ENCODE assay signal across 16 cellular contexts in genomic region chr17:73594025-73594424, GRCh38. TPM values are rescaled to one million over a fixed set of nuclear protein-coding genes. Genes with fewer than 3 reads are reported as not detected.
A peak's percentile ranks its signal among the peaks of the same experiment; 100 is the strongest.
DNase-seq lines count a peak whose midpoint lies in the region; ATAC-seq and TF ChIP-seq lines count a peak whose summit lies in the region.
"Had no signal": no experiment of that assay in that cellular context is flagged by ENCODE, and none has a peak within 500 bp of the region (broad histone marks: within the 10 kb centered on the region; RNA-seq: fewer than 3 reads in every experiment).

No MANE protein-coding gene starts in this region.

- POLR2A ChIA-PET in CD8-positive, alpha-beta T cell (lab: Charles Lee) = no interaction called here
- POLR2A ChIA-PET in activated B cell treated with CpG ODN at 0.5 μM for 24 hours (lab: Charles Lee) = interaction anchor here (0.5 kb wide), 1 partner anchor 186 kb away, joined by 3 read pairs; no protein-coding TSS in a partner anchor

- H3K4me1 ChIP-seq in CD8-positive, alpha-beta T cell (ENCODE audit: insufficient read depth, low read length) = peaks cover 80% of the 10 kb centered on the region
- H3K4me1 ChIP-seq: body of pancreas had no signal

- peak overlapping the region; percentile 89 for H3K27ac Mint-ChIP-seq in CD8-positive, alpha-beta T cell
- peak overlapping the region; percentile 90 for H3K27ac Mint-ChIP-seq in activated B cell treated with CpG ODN at 0.5 μM for 24 hours
- peak overlapping the region; percentile 93 to 99 (median 97) for H3K27ac Mint-ChIP-seq in naive B cell
- H3K27ac Mint-ChIP-seq in activated T-cell treated with anti-CD3 and anti-CD28 coated beads, Interleukin-2, amount 50 U/mL, for 72 hours = no peak overlapping the region
- H3K27ac Mint-ChIP-seq: type B pancreatic cell had no signal

- no peaks in the 10 kb centered on the region for H3K36me3 Mint-ChIP-seq in CD8-positive, alpha-beta T cell
- H3K36me3 Mint-ChIP-seq in activated B cell treated with CpG ODN at 0.5 μM for 24 hours (ENCODE audit: low read depth) (no peaks in the 10 kb centered on the region), naive B cell (no peaks in the 10 kb centered on the region)
- no peaks in the 10 kb centered on the region for H3K36me3 Mint-ChIP-seq in activated T-cell treated with anti-CD3 and anti-CD28 coated beads, Interleukin-2, amount 50 U/mL, for 72 hours (ENCODE audit: insufficient read depth in 2 of 2)

- H3K4me3 ChIP-seq in CD8-positive, alpha-beta T cell (ENCODE audit: low read depth, low read length) = no peak overlapping the region
- no peak overlapping the region for H3K4me3 ChIP-seq in dorsolateral prefrontal cortex
- H3K4me3 ChIP-seq: body of pancreas, left lung had no signal

- H3K9me3 Mint-ChIP-seq in CD8-positive, alpha-beta T cell = no peaks in the 10 kb centered on the region
- H3K9me3 Mint-ChIP-seq in activated B cell treated with CpG ODN at 0.5 μM for 24 hours (no peaks in the 10 kb centered on the region), naive B cell (no peaks in the 10 kb centered on the region)
- H3K9me3 Mint-ChIP-seq in activated T-cell treated with anti-CD3 and anti-CD28 coated beads, Interleukin-2, amount 50 U/mL, for 72 hours = no peaks in the 10 kb centered on the region
- H3K9me3 Mint-ChIP-seq: type B pancreatic cell had no signal

- TF ChIP-seq CTCF in CD8-positive, alpha-beta T cell (IDR thresholded peaks at IDR 0.05) = no peak
- TF ChIP-seq CTCF in activated B cell treated with CpG ODN at 0.5 μM for 24 hours (IDR thresholded peaks at IDR 0.05) (no peak), dorsolateral prefrontal cortex (IDR thresholded peaks at IDR 0.05 in 54 of 56, conservative IDR thresholded peaks at IDR 0.05 in 2 of 56; ENCODE audit: low read depth in 1 of 56, partially characterized antibody in 56 of 56) (no peak)

- H3K27me3 ChIP-seq in CD8-positive, alpha-beta T cell (ENCODE audit: insufficient read depth, low read length) = no peaks in the 10 kb centered on the region
- H3K27me3 ChIP-seq in dorsolateral prefrontal cortex = peaks cover 0 to 4% (median 0%) of the 10 kb centered on the region in 45 donors
- H3K27me3 ChIP-seq: body of pancreas had no signal

- DNase-seq in NCI-H82 (lab: John Stamatoyannopoulos, UW) = peak; percentile 55
- DNase-seq in NCI-H82 treated with DMSO at 0.1 percent for 48 hours (lab: John Stamatoyannopoulos, UW; ENCODE audit: unreplicated experiment) = no peak
- no peak for DNase-seq in CD8-positive, alpha-beta T cell
- no peak for DNase-seq in activated B cell treated with CpG ODN at 0.5 μM for 24 hours
- no peak for DNase-seq in naive B cell
- no peak for DNase-seq in activated T-cell treated with anti-CD3 and anti-CD28 coated beads, Interleukin-2, amount 50 U/mL, for 72 hours
- DNase-seq in dorsolateral prefrontal cortex = no peak
- DNase-seq: activated CD4-positive, alpha-beta T cell treated with anti-CD3 and anti-CD28 coated beads for 48 hours; body of pancreas; left lung; NCI-H1436; stimulated activated CD4-positive, alpha-beta T cell treated with anti-CD3 and anti-CD28 coated beads, Interleukin-4, amount 100 ng/mL, for 4 hours had no signal

- no peaks in the 10 kb centered on the region for H3K27me3 Mint-ChIP-seq in CD8-positive, alpha-beta T cell (ENCODE audit: low read depth)
- H3K27me3 Mint-ChIP-seq in activated B cell treated with CpG ODN at 0.5 μM for 24 hours (no peaks in the 10 kb centered on the region), naive B cell (no peaks in the 10 kb centered on the region)
- no peaks in the 10 kb centered on the region for H3K27me3 Mint-ChIP-seq in activated T-cell treated with anti-CD3 and anti-CD28 coated beads, Interleukin-2, amount 50 U/mL, for 72 hours (ENCODE audit: low read depth)

- H3K27ac ChIP-seq in CD8-positive, alpha-beta T cell (ENCODE audit: low read depth, low read length) = peak overlapping the region; percentile 39
- no peak overlapping the region for H3K27ac ChIP-seq in dorsolateral prefrontal cortex
- H3K27ac ChIP-seq: 22Rv1, body of pancreas, left lung had no signal

- CTCF ChIA-PET in CD8-positive, alpha-beta T cell (lab: Charles Lee) = interaction anchor here (1.8 to 6.9 kb wide), 2 partner anchors 52 to 117 kb away, joined by 5 to 46 read pairs; partner anchors contain the start of gene SDK2
- CTCF ChIA-PET in activated B cell treated with CpG ODN at 0.5 μM for 24 hours (lab: Charles Lee) = no interaction called here

- no peak for ATAC-seq in CD8-positive, alpha-beta T cell
- ATAC-seq in activated B cell treated with CpG ODN at 0.5 μM for 24 hours (ENCODE audit: low read depth) (no peak), naive B cell (ENCODE audit: low read depth in 2 of 2) (no peak), GM18907 (IDR thresholded peaks at IDR 0.05; ENCODE audit: unreplicated experiment) (no peak)
- no peak for ATAC-seq in activated T-cell treated with anti-CD3 and anti-CD28 coated beads, Interleukin-2, amount 50 U/mL, for 72 hours (replicated peaks in 1 of 2)
- ATAC-seq: body of pancreas, left lung had no signal

- no peaks in the 10 kb centered on the region for H3K36me3 ChIP-seq in CD8-positive, alpha-beta T cell (ENCODE audit: insufficient read depth, low read length)
- H3K36me3 ChIP-seq: left lung had no signal

- H3K9me3 ChIP-seq in CD8-positive, alpha-beta T cell (ENCODE audit: low read length) = no peaks in the 10 kb centered on the region
- H3K9me3 ChIP-seq: body of pancreas, left lung had no signal

- intact Hi-C loops in CD8-positive, alpha-beta T cell (cut with DNase I, micrococcal nuclease) = loop anchor here (2.0 to 10.0 kb wide), 4 partner anchors 117 to 361 kb away; no protein-coding TSS in a partner anchor
- intact Hi-C loops in activated B cell treated with CpG ODN at 0.5 μM for 24 hours (cut with micrococcal nuclease) = loop anchor here (2.0 to 10.0 kb wide), 4 partner anchors 49 to 405 kb away; no protein-coding TSS in a partner anchor
- intact Hi-C loops in dorsolateral prefrontal cortex (cut with DNase I) = no loop called here

- H3K4me1 Mint-ChIP-seq in CD8-positive, alpha-beta T cell (ENCODE audit: low read depth) = peaks cover 77% of the 10 kb centered on the region
- peaks cover 96% of the 10 kb centered on the region for H3K4me1 Mint-ChIP-seq in activated B cell treated with CpG ODN at 0.5 μM for 24 hours
- peaks cover 88 to 99% (median 96%) of the 10 kb centered on the region in 3 donors for H3K4me1 Mint-ChIP-seq in naive B cell
- peaks cover 41% of the 10 kb centered on the region for H3K4me1 Mint-ChIP-seq in activated T-cell treated with anti-CD3 and anti-CD28 coated beads, Interleukin-2, amount 50 U/mL, for 72 hours (ENCODE audit: low read depth)

- no peak overlapping the region for H3K4me3 Mint-ChIP-seq in CD8-positive, alpha-beta T cell
- H3K4me3 Mint-ChIP-seq in activated B cell treated with CpG ODN at 0.5 μM for 24 hours (no peak overlapping the region), naive B cell (peak overlapping the region in 7 of 8 donors; percentile 6 to 93 (median 62))
- no peak overlapping the region for H3K4me3 Mint-ChIP-seq in activated T-cell treated with anti-CD3 and anti-CD28 coated beads, Interleukin-2, amount 50 U/mL, for 72 hours
- H3K4me3 Mint-ChIP-seq: type B pancreatic cell had no signal

RNA-seq across cellular contexts. Expression of gene SDK2, which starts 50.2 kb away (rescaled TPM):
- total RNA-seq in CD8-positive, alpha-beta T cell = 10 to 100 TPM; 10.0 to 10.2 TPM
- total RNA-seq in activated B cell treated with CpG ODN at 0.5 μM for 24 hours = 1.7 and 2.5 TPM in 2 replicates
- polyA plus RNA-seq in naive B cell (ENCODE audit: low read depth in 6 of 6) = 1 to 10 TPM in 5 of 6 donors, under 1 TPM in 1; 0.10 to 6.3 (median 1.6) TPM
- under 1 TPM; 0.26 to 0.44 TPM for total RNA-seq in activated T-cell treated with anti-CD3 and anti-CD28 coated beads, Interleukin-2, amount 50 U/mL, for 72 hours
- total RNA-seq in dorsolateral prefrontal cortex = 10 to 100 TPM in 16 of 120 experiments, 1 to 10 TPM in 104; 4.6 to 13.3 (median 8.1) TPM
- total RNA-seq: MCF 10A had no signal

Comparison
In these comparisons a context has a peak if more than half of its experiments do, and no peak if none do; other contexts are left out.
1. H3K4me3 Mint-ChIP-seq: peak in naive B cell (7 of 8); none in CD8-positive, alpha-beta T cell (single experiment), activated B cell treated with CpG ODN at 0.5 μM for 24 hours (single experiment) and activated T-cell treated with anti-CD3 and anti-CD28 coated beads, Interleukin-2, amount 50 U/mL, for 72 hours (0 of 2).
2. intact Hi-C loops: an anchor here in CD8-positive, alpha-beta T cell (2.0 to 10.0 kb wide) and activated B cell treated with CpG ODN at 0.5 μM for 24 hours (2.0 to 10.0 kb wide); none called in dorsolateral prefrontal cortex.